Comparison of ENCODE assay signal across 20 cellular contexts in the genomic region with DNA sequence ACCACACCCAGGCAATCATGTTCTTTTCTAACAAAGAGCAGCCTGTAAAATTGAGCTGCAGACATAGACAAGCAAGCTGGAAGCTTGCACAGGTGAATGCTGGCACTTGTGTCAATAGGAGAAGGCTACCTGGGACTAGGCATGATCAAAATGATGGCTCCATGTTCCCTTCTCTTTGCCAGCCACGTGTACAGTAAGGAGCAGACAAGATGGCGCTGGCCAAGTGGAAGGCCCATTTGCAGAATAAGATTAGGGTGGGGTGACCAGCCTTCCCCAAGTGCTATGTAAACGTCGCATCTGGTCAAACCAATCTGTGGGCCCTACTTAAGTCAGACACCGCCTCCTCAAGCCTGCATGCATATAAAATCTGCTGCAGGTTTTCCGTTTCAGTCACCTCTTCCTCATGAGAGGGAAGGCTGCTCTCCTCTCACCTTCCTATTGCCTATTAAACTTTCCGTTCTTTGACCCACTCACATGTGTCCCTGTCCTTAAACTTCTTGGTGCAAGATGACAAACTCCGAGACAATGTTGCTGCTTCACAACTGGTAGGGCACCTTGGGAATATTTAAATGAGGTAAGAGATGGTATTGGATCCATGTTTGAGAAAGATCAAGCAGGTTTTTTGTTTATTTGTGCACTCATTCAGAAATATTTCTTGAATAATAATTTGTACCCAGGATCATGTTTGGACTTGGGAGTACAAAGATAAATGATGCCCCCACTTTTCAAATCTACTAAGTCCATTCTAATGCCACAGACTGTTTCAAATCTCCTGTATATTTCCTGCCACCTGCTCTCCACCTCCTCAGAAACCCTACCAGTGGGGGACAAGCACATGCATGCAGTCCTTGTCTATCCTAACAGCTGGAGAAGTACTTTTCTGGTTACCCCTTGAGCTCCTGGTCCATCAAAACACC.
"Had no signal": no experiment of that assay in that cellular context is flagged by ENCODE, and none has a peak within 500 bp of the region (broad histone marks: within the 10 kb centered on the region; RNA-seq: fewer than 3 reads in every experiment).

No MANE protein-coding gene starts in this region.

- H3K9me3 ChIP-seq: lower lobe of right lung, tibial nerve, uterus had no signal

- DNase-seq: activated CD4-positive, alpha-beta T cell treated with anti-CD3 and anti-CD28 coated beads for 1 hour; activated CD4-positive, alpha-beta T cell treated with anti-CD3 and anti-CD28 coated beads, Interleukin-2, amount 50 U/mL, for 4 hours; activated CD8-positive, alpha-beta memory T cell treated with anti-CD3 and anti-CD28 coated beads, Interleukin-2, amount 50 U/mL, for 48 hours; activated gamma-delta T cell treated with Interleukin-2 at 50 U/mL for 16 hours; activated T-cell treated with anti-CD3 and anti-CD28 coated beads, Interleukin-2, amount 50 U/mL, for 72 hours; cerebellar nuclear complex; effector CD8-positive, alpha-beta T cell; foreskin fibroblast; left cardiac atrium; lower lobe of right lung; midbrain; stimulated activated CD4-positive, alpha-beta T cell treated with anti-CD3 and anti-CD28 coated beads, Interleukin-15, amount 100 ng/mL, for 24 hours; stimulated activated CD4-positive, alpha-beta T cell treated with anti-CD3 and anti-CD28 coated beads, Interleukin-4, amount 100 ng/mL, for 1 hour; stimulated activated naive CD4-positive, alpha-beta T cell treated with Interleukin-2 at 50 U/mL for 16 hours; substantia nigra had no signal

- H3K27ac Mint-ChIP-seq: activated naive CD8-positive, alpha-beta T cell; activated T-cell treated with anti-CD3 and anti-CD28 coated beads, Interleukin-2, amount 50 U/mL, for 72 hours; brain had no signal

- H3K4me3 Mint-ChIP-seq: activated naive CD8-positive, alpha-beta T cell; activated T-cell treated with anti-CD3 and anti-CD28 coated beads, Interleukin-2, amount 50 U/mL, for 72 hours; brain had no signal

- H3K4me3 ChIP-seq: lower lobe of right lung, tibial nerve, uterus had no signal

- H3K4me1 ChIP-seq: uterus had no signal

- H3K27me3 ChIP-seq: tibial nerve, uterus had no signal

- ATAC-seq: activated T-cell treated with anti-CD3 and anti-CD28 coated beads, Interleukin-2, amount 50 U/mL, for 72 hours; lower lobe of right lung had no signal

- H3K36me3 ChIP-seq: lower lobe of right lung, uterus had no signal

- H3K9me3 Mint-ChIP-seq: activated T-cell treated with anti-CD3 and anti-CD28 coated beads, Interleukin-2, amount 50 U/mL, for 72 hours had no signal

- H3K36me3 Mint-ChIP-seq: activated naive CD8-positive, alpha-beta T cell; brain had no signal

- H3K27me3 Mint-ChIP-seq: activated naive CD8-positive, alpha-beta T cell had no signal

- H3K27ac ChIP-seq: lower lobe of right lung, tibial nerve, VCaP had no signal
